ENCODE assay signal across 1 cellular context in the genomic region with DNA sequence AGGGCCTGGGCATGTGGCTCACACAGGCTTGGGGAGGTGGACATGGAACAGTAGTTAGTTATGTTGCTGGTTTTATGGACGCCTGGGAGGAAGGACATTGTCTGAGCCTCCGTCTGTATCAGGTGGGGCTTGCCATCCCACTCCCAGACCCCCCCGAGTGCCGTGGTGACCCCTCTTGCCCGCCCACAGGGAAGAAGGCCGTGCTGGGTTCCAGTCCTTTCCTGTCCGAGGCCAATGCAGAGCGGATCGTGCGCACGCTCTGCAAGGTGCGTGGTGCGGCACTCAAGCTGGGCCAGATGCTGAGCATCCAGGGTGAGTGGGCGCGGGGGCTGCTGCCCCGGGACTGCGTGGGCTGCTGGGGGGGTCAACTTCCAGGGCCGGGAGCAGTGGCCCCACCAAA.
TF ChIP-seq lines count a peak whose summit lies in the region.

No MANE protein-coding gene starts in this region.

TF ChIP-seq in HepG2, 621 proteins besides CTCF, POLR2A, EP300 and RAD21 (continued from another document):
- TF ChIP-seq AGO2 (optimal IDR thresholded peaks at IDR 0.05; ENCODE audit: low read depth, low read length) (peak; percentile 44), MIER2 (CRISPR knock-in tag; IDR thresholded peaks at IDR 0.05) (no peak)
